ENCODE assay signal across 31 cellular contexts in the genomic region with DNA sequence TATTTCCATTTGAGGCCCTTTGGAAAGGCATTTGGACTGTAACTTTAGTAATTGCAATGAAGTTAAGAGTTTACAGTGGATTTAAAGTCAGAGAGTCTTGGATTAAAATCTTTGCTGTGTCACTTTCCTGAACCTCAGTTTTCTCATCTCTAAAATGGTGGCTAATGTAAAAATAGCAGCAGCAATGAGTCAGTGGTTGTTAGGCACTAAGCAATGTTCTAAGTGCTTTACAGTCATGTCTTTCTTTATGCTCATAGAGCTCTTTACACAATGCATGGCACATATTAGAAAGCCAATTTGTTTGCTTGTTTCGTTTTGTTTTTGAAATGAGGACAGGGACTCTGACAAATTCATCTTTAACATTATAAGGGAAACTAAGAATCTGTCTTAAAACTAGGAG.
"Had no signal": no experiment of that assay in that cellular context is flagged by ENCODE, and none has a peak within 500 bp of the region (broad histone marks: within the 10 kb centered on the region; RNA-seq: fewer than 3 reads in every experiment).

No MANE protein-coding gene starts in this region.

- H3K36me3 ChIP-seq: ascending aorta, breast epithelium, esophagus muscularis mucosa, gastroesophageal sphincter, heart right ventricle had no signal

- DNase-seq: activated CD4-positive, alpha-beta memory T cell treated with anti-CD3 and anti-CD28 coated beads, Interleukin-2, amount 10 ng/mL, durations not matched to agents 7 days and 5 days; activated CD4-positive, alpha-beta T cell treated with anti-CD3 and anti-CD28 coated beads for 1 hour; activated CD4-positive, alpha-beta T cell treated with anti-CD3 and anti-CD28 coated beads for 4 hours; activated CD4-positive, alpha-beta T cell treated with anti-CD3 and anti-CD28 coated beads, Interleukin-2, amount 10 ng/mL, durations not matched to agents 7 days and 5 days; activated CD4-positive, alpha-beta T cell treated with anti-CD3 and anti-CD28 coated beads, Interleukin-2, amount 50 U/mL, for 4 hours; activated CD8-positive, alpha-beta memory T cell treated with anti-CD3 and anti-CD28 coated beads, Interleukin-2, amount 50 U/mL, for 48 hours; activated gamma-delta T cell; activated naive CD4-positive, alpha-beta T cell; activated naive CD4-positive, alpha-beta T cell treated with anti-CD3 and anti-CD28 coated beads, Interleukin-2, amount 10 ng/mL, durations not matched to agents 7 days and 5 days; activated naive CD8-positive, alpha-beta T cell treated with anti-CD3 and anti-CD28 coated beads, Interleukin-2, amount 10 ng/mL, durations not matched to agents 7 days and 5 days; activated T-cell treated with anti-CD3 and anti-CD28 coated beads for 4 hours; activated T-cell treated with anti-CD3 and anti-CD28 coated beads, Interleukin-2, amount 50 U/mL, for 24 hours; activated T-cell treated with anti-CD3 and anti-CD28 coated beads, Interleukin-2, amount 50 U/mL, for 72 hours; cortex of kidney; dermis blood vessel endothelial cell; effector CD8-positive, alpha-beta T cell; foreskin melanocyte; heart right ventricle; T-helper 1 cell; T-helper 17 cell; T1000 had no signal

- H3K4me1 ChIP-seq: ascending aorta, breast epithelium, esophagus muscularis mucosa, gastroesophageal sphincter, heart right ventricle had no signal

- H3K9me3 ChIP-seq: ascending aorta, breast epithelium, esophagus muscularis mucosa, gastroesophageal sphincter, heart right ventricle had no signal

- H3K27me3 ChIP-seq: ascending aorta, breast epithelium, esophagus muscularis mucosa had no signal

- ATAC-seq: activated naive CD4-positive, alpha-beta T cell treated with anti-CD3 and anti-CD28 coated beads, Interleukin-2, amount 50 U/mL, for 72 hours; activated T-cell treated with anti-CD3 and anti-CD28 coated beads, Interleukin-2, amount 50 U/mL, for 72 hours; gastroesophageal sphincter; heart right ventricle; T-helper 17 cell; WTC11 had no signal

- H3K27ac ChIP-seq: ascending aorta, breast epithelium, esophagus muscularis mucosa, gastroesophageal sphincter, heart right ventricle, VCaP had no signal

- FAIRE-seq: colon, endometrium, endothelial cell of umbilical vein had no signal

- H3K4me3 ChIP-seq: ascending aorta, breast epithelium, esophagus muscularis mucosa, gastroesophageal sphincter, heart right ventricle had no signal
